Comparison of ENCODE assay signal across 20 cellular contexts in genomic region chr2:53549497-53549896, GRCh38.
"Had no signal": no experiment of that assay in that cellular context is flagged by ENCODE, and none has a peak within 500 bp of the region (broad histone marks: within the 10 kb centered on the region; RNA-seq: fewer than 3 reads in every experiment).

No MANE protein-coding gene starts in this region.

- ATAC-seq: left lung; stimulated activated naive B cell treated with anti-CD40 and anti-IgM and Interleukin-4, amounts not matched to agents 10 μg/mL and 1 μg/mL and 100 μg/mL, for 72 hours; stimulated activated naive CD8-positive, alpha-beta T cell treated with anti-CD3 and anti-CD28 coated beads, Interleukin-15, amount 100 ng/mL, for 72 hours had no signal

- H3K9ac ChIP-seq: parathyroid adenoma had no signal

- H3K27me3 ChIP-seq: dorsolateral prefrontal cortex, left lung, sigmoid colon, testis, tibial nerve had no signal

- H3K36me3 ChIP-seq: left lung, prostate gland, sigmoid colon, tibial nerve had no signal

- H2AFZ ChIP-seq: parathyroid adenoma had no signal

- H3K9me3 ChIP-seq: prostate gland, sigmoid colon, testis had no signal

- H3K79me2 ChIP-seq: parathyroid adenoma had no signal

- H3K4me1 ChIP-seq: left lung, parathyroid adenoma, prostate gland, sigmoid colon, testis, tibial nerve had no signal

- H3K27ac ChIP-seq: left lung, parathyroid adenoma, prostate gland, sigmoid colon, skin epidermis, testis, tibial nerve had no signal

- H3K4me3 ChIP-seq: dorsolateral prefrontal cortex, left lung, lung, prostate gland, sigmoid colon, skin epidermis, testis, tibial nerve had no signal

- DNase-seq: cortex of kidney; effector CD8-positive, alpha-beta T cell; foreskin melanocyte; head of caudate nucleus; islet precursor cell; left lung; mesenchymal stem cell; midbrain; sigmoid colon; stimulated activated CD4-positive, alpha-beta T cell treated with anti-CD3 and anti-CD28 coated beads, Interleukin-2, amount 100 ng/mL, for 24 hours; stimulated activated CD4-positive, alpha-beta T cell treated with anti-CD3 and anti-CD28 coated beads, Interleukin-4, amount 100 ng/mL, for 4 hours; stimulated activated naive B cell treated with anti-CD40 and anti-IgM and Interleukin-4, amounts not matched to agents 10 μg/mL and 1 μg/mL and 100 μg/mL, for 72 hours; stimulated activated naive CD8-positive, alpha-beta T cell treated with anti-CD3 and anti-CD28 coated beads, Interleukin-15, amount 100 ng/mL, for 72 hours; testis had no signal
